8 cellular contexts compared by ENCODE assay signal in the genomic region with DNA sequence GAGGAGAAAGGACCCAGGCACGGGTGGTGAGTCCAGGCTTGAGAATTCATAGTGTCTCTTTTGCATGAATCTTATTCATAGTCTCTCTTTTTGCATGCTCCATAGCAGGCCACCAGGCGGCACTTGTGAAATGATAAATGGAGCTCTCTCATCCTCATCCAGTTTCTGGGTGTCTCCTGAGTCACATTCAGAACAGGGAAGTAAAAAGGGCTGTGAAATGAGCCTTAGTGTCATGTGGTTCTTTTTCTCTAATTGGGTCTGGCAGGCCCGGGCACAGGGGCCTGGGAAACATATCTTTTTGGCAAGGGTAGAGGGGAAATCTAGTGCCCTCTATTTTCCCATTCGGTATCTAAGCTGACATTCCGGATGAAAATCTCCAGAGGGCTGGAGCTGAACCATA. TPM values are rescaled to one million over a fixed set of nuclear protein-coding genes. Genes with fewer than 3 reads are reported as not detected.
A peak's percentile ranks its signal among the peaks of the same experiment; 100 is the strongest.
DNase-seq lines count a peak whose midpoint lies in the region; ATAC-seq, FAIRE-seq and TF ChIP-seq lines count a peak whose summit lies in the region.

No MANE protein-coding gene starts in this region.

- in situ Hi-C loops in K562 (cut with MboI), result loop anchor here (25.0 kb wide), 1 partner anchor 647 kb away; a partner anchor contains a TSS

- H3K27me3 ChIP-seq in K562 (ENCODE audit: control insufficient read depth in 2 of 2, insufficient read depth in 2 of 2, low read length in 2 of 2) (peaks cover 4 to 22% of the 10 kb centered on the region in 2 experiments; a peak in 4 of 5 replicates), tibial artery (no peaks in the 10 kb centered on the region), H7 (ENCODE audit: control insufficient read depth, insufficient read depth, low read length) (no peaks in the 10 kb centered on the region)

- H3K9ac ChIP-seq in K562 (ENCODE audit: insufficient read depth in 1 of 2, low read depth in 2 of 2, low read length in 2 of 2), result no peak overlapping the region

- TF ChIP-seq CTCF in K562 (IDR thresholded peaks at IDR 0.05 in 2 of 3, conservative IDR thresholded peaks at IDR 0.05 in 1 of 3; ENCODE audit: insufficient read depth in 2 of 3, low read depth in 1 of 3, low read length in 3 of 3) (peak; percentile 52 to 76 (median 76)), tibial artery (IDR thresholded peaks at IDR 0.05) (peak; percentile 69 to 72)

- no peaks in the 10 kb centered on the region for H3K4me1 ChIP-seq in K562 (replicated peaks in 1 of 2; ENCODE audit: control insufficient read depth in 2 of 2, insufficient read depth in 2 of 2, low read length in 2 of 2)
- peaks cover 0 to 39% (median 23%) of the 10 kb centered on the region in 4 donors for H3K4me1 ChIP-seq in tibial artery

- no peak for TF ChIP-seq EP300 in K562 (IDR thresholded peaks at IDR 0.05; ENCODE audit: low read length)

- ATAC-seq in GM21737 (IDR thresholded peaks at IDR 0.05; ENCODE audit: unreplicated experiment) (peak; percentile 37), K562 (peak; percentile 89), left colon (peak; percentile 83), HG03469 (IDR thresholded peaks at IDR 0.05; ENCODE audit: unreplicated experiment) (no peak)

- H3K27ac ChIP-seq in K562 (ENCODE audit: extremely low read depth, low read depth, low read length) (no peak overlapping the region), tibial artery (peak overlapping the region; percentile 78 to 83)

- H3K4me2 ChIP-seq in K562 (ENCODE audit: insufficient read depth, low read length), result no peak overlapping the region

- no peak for FAIRE-seq in K562 (lab: Jason Lieb, UNC)

- H3K4me3 ChIP-seq in K562 (no peak overlapping the region), tibial artery (peak overlapping the region; percentile 14 to 28), H7 (ENCODE audit: insufficient read depth, low read depth, low read length) (no peak overlapping the region)

- no TSS peak for BruUV-seq in K562 (replicated peaks; lab: Mats Ljungman, UMichigan)

- intact Hi-C loops in K562 (cut with micrococcal nuclease), result loop anchor here (1.0 to 5.0 kb wide), 2 partner anchors 76 to 137 kb away; a partner anchor contains a TSS
- intact Hi-C loops in left colon (cut with DNase I, micrococcal nuclease), result no loop called here
- intact Hi-C loops in tibial artery (cut with DNase I; ENCODE audit: low total_unique reads), result no loop called here

- no peak overlapping the region for H2AFZ ChIP-seq in K562 (ENCODE audit: low read depth, low read length)

- no peaks in the 10 kb centered on the region for H4K20me1 ChIP-seq in K562 (replicated peaks; ENCODE audit: control insufficient read depth, insufficient read depth, low read length)

- no peaks in the 10 kb centered on the region for H3K9me3 ChIP-seq in K562 (replicated peaks; ENCODE audit: control insufficient read depth, insufficient read depth, low read depth, low read length)
- no peaks in the 10 kb centered on the region for H3K9me3 ChIP-seq in tibial artery

- POLR2A ChIA-PET in K562 (lab: Yijun Ruan, JAX), result interaction anchor here (1.0 kb wide), 1 partner anchor 11 kb away, joined by 3 read pairs; no protein-coding TSS in a partner anchor

- peak; percentile 76 to 82 for TF ChIP-seq RAD21 in K562 (CRISPR knock-in tag; conservative IDR thresholded peaks at IDR 0.05 in 1 of 2, IDR thresholded peaks at IDR 0.05 in 1 of 2)

- DNase-seq in EL, result peak; percentile 88
- peak; percentile 2 for DNase-seq in NCI-H146 treated with DMSO at 0.1 percent for 48 hours (lab: John Stamatoyannopoulos, UW; ENCODE audit: unreplicated experiment)
- DNase-seq in K562 (ENCODE audit: extremely low read depth in 1 of 4, low spot score in 3 of 4), result peak in 2 of 4 experiments; percentile 27 to 63
- peak; percentile 48 to 60 for DNase-seq in left colon
- peak; percentile 82 to 91 for DNase-seq in tibial artery
- no peak for DNase-seq in H7

- CTCF ChIA-PET in K562 (lab: Yijun Ruan, JAX; ENCODE audit: low intra/inter-chr PET ratio), result interaction anchor here (0.6 to 1.1 kb wide), 3 partner anchors 76 to 307 kb away, joined by 4 to 5 read pairs (median 5); no protein-coding TSS in a partner anchor

- no peaks in the 10 kb centered on the region for H3K79me2 ChIP-seq in K562 (ENCODE audit: control insufficient read depth, insufficient read depth, low read length)

- no peaks in the 10 kb centered on the region for H3K36me3 ChIP-seq in K562 (ENCODE audit: control insufficient read depth, insufficient read depth, low read length)
- no peaks in the 10 kb centered on the region for H3K36me3 ChIP-seq in tibial artery
- no peaks in the 10 kb centered on the region for H3K36me3 ChIP-seq in H7 (replicated peaks; ENCODE audit: control insufficient read depth, insufficient read depth, low read length)

- TF ChIP-seq POLR2A in K562 (conservative IDR thresholded peaks at IDR 0.05), result no peak

- no peaks in the 10 kb centered on the region for H3K9me1 ChIP-seq in K562 (ENCODE audit: control insufficient read depth, insufficient read depth, low read length)

- WGBS in K562 (ENCODE audit: insufficient coverage, low coverage, missing lambda C conversion rate), result 4% methylated on average over 5 of the region's 5 CpGs

TF ChIP-seq in K562, 482 proteins besides CTCF, POLR2A, EP300 and RAD21 (continues in another document):
- no peak for TF ChIP-seq ZNF253 (CRISPR knock-in tag; conservative IDR thresholded peaks at IDR 0.05)
- no peak for TF ChIP-seq HDAC6 (IDR thresholded peaks at IDR 0.05; ENCODE audit: low read depth, low read length)

RNA-seq across cellular contexts. Expression of a gene that starts 19.1 kb away (rescaled TPM):
- total RNA-seq in K562 (2011; cell fraction: chromatin; rRNA removed; ENCODE audit: low replicate concordance), result 0.16 TPM in 1 of 2 replicates, not detected in the other
- not detected in 2 replicates for total RNA-seq in K562 (2011; cell fraction: nucleolus; rRNA removed)
- not detected in 2 replicates for total RNA-seq in K562 (2011; cell fraction: nucleoplasm; rRNA removed)
- 0.18 TPM in 1 of 2 replicates, not detected in the other for total RNA-seq in K562 (2014; rRNA removed)
- 0.07 and 0.19 TPM in 2 replicates for total RNA-seq in K562 (2014; rRNA removed; fragmentation: Illumina TruSeq; extraction: Trizol)
- total RNA-seq in K562 (2015; rRNA removed; fragmentation: Illumina TruSeq; extraction: Trizol), result 0.49 and 0.54 TPM in 2 replicates
- total RNA-seq in K562 (2021), result 0.38 and 0.42 TPM in 2 replicates
- 0.26 TPM in 1 of 2 replicates, not detected in the other for polyA plus RNA-seq in K562 (2011; rRNA removed)
- polyA plus RNA-seq in K562 (2011; cell fraction: cytosol; rRNA removed), result 0.12 TPM in 1 of 2 replicates, not detected in the other
- not detected in 2 replicates for polyA plus RNA-seq in K562 (2011; cell fraction: nucleus; rRNA removed)
- polyA plus RNA-seq in K562 (2012), result 0.17 and 0.42 TPM in 2 replicates
- 0.07 TPM in 1 of 2 replicates, not detected in the other for polyA plus RNA-seq in K562 (2014; fragmentation: Illumina TruSeq; extraction: Trizol)
- under 1 TPM in 1 of 2 experiments, not detected in 1; 0.10 TPM for polyA plus RNA-seq in K562 (2014; fragmentation: Nextera tagmentation; extraction: Ambion mirVana)
- 0.15 TPM in 1 of 2 replicates, not detected in the other for polyA plus RNA-seq in K562 (2014; rRNA removed)
- polyA minus RNA-seq in K562 (2011; rRNA and poly(A)+ RNA removed), result not detected in 2 replicates
- not detected in 2 replicates for polyA minus RNA-seq in K562 (2011; cell fraction: cytosol; rRNA and poly(A)+ RNA removed)
- polyA minus RNA-seq in K562 (2011; cell fraction: nucleus; rRNA and poly(A)+ RNA removed), result not detected in 2 replicates
- total RNA-seq in left colon, result 1 to 10 TPM; 3.1 to 7.0 TPM
- total RNA-seq in H7 (2014; rRNA removed; shearing (Covaris generic)), result 0.14 TPM in 1 of 2 replicates, not detected in the other

RNA-seq across cellular contexts. Expression of a gene that starts 26.3 kb away (rescaled TPM):
- 9.9 and 28.2 TPM in 2 replicates for total RNA-seq in K562 (2011; cell fraction: chromatin; rRNA removed; ENCODE audit: low replicate concordance)
- 8.5 and 9.1 TPM in 2 replicates for total RNA-seq in K562 (2011; cell fraction: nucleolus; rRNA removed)
- total RNA-seq in K562 (2011; cell fraction: nucleoplasm; rRNA removed), result 22.7 and 45.6 TPM in 2 replicates
- total RNA-seq in K562 (2014; rRNA removed) (91.6 and 175 TPM in 2 replicates), K562 (2014; rRNA removed; fragmentation: Illumina TruSeq; extraction: Trizol) (91.6 and 104 TPM in 2 replicates), K562 (2015; rRNA removed; fragmentation: Illumina TruSeq; extraction: Trizol) (109 and 133 TPM in 2 replicates), K562 (2021) (88.1 and 91.7 TPM in 2 replicates), left colon (100 to 1,000 TPM; 153 to 169 TPM)
- polyA plus RNA-seq in K562 (2011; rRNA removed) (112 and 150 TPM in 2 replicates), K562 (2014; fragmentation: Illumina TruSeq; extraction: Trizol) (95.1 and 98.0 TPM in 2 replicates), K562 (2014; fragmentation: Nextera tagmentation; extraction: Ambion mirVana) (10 to 100 TPM; 71.8 to 83.9 TPM), K562 (2014; rRNA removed) (74.0 and 79.0 TPM in 2 replicates)
- polyA plus RNA-seq in K562 (2011; cell fraction: cytosol; rRNA removed), result 24.6 and 48.8 TPM in 2 replicates
- 21.2 and 33.4 TPM in 2 replicates for polyA plus RNA-seq in K562 (2011; cell fraction: nucleus; rRNA removed)
- polyA plus RNA-seq in K562 (2012), result 180 and 182 TPM in 2 replicates
- 54.9 and 62.4 TPM in 2 replicates for polyA minus RNA-seq in K562 (2011; rRNA and poly(A)+ RNA removed)
- 38.1 and 43.6 TPM in 2 replicates for polyA minus RNA-seq in K562 (2011; cell fraction: cytosol; rRNA and poly(A)+ RNA removed)
- 17.1 and 33.5 TPM in 2 replicates for polyA minus RNA-seq in K562 (2011; cell fraction: nucleus; rRNA and poly(A)+ RNA removed)
- 104 and 133 TPM in 2 replicates for total RNA-seq in H7 (2014; rRNA removed; shearing (Covaris generic))

RNA-seq across cellular contexts. Expression of a gene that starts 43.8 kb away (rescaled TPM):
- total RNA-seq in K562 (2011; cell fraction: chromatin; rRNA removed; ENCODE audit: low replicate concordance), result not detected in 2 replicates
- not detected in 2 replicates for total RNA-seq in K562 (2011; cell fraction: nucleolus; rRNA removed)
- not detected in 2 replicates for total RNA-seq in K562 (2011; cell fraction: nucleoplasm; rRNA removed)
- not detected in 2 replicates for total RNA-seq in K562 (2014; rRNA removed)
- not detected in 2 replicates for total RNA-seq in K562 (2014; rRNA removed; fragmentation: Illumina TruSeq; extraction: Trizol)
- not detected in 2 replicates for total RNA-seq in K562 (2015; rRNA removed; fragmentation: Illumina TruSeq; extraction: Trizol)
- not detected in 2 replicates for total RNA-seq in K562 (2021)
- polyA plus RNA-seq in K562 (2011; rRNA removed), result not detected in 2 replicates
- not detected in 2 replicates for polyA plus RNA-seq in K562 (2011; cell fraction: cytosol; rRNA removed)
- polyA plus RNA-seq in K562 (2011; cell fraction: nucleus; rRNA removed), result not detected in 2 replicates
- polyA plus RNA-seq in K562 (2012), result not detected in 2 replicates
- not detected in 2 replicates for polyA plus RNA-seq in K562 (2014; fragmentation: Illumina TruSeq; extraction: Trizol)
- polyA plus RNA-seq in K562 (2014; fragmentation: Nextera tagmentation; extraction: Ambion mirVana), result not detected
- polyA plus RNA-seq in K562 (2014; rRNA removed), result not detected in 2 replicates
- polyA minus RNA-seq in K562 (2011; rRNA and poly(A)+ RNA removed), result not detected in 2 replicates
- not detected in 2 replicates for polyA minus RNA-seq in K562 (2011; cell fraction: cytosol; rRNA and poly(A)+ RNA removed)
- polyA minus RNA-seq in K562 (2011; cell fraction: nucleus; rRNA and poly(A)+ RNA removed), result not detected in 2 replicates
- total RNA-seq in left colon, result under 1 TPM in 1 of 2 donors, not detected in 1; 0.25 TPM
- not detected in 2 replicates for total RNA-seq in H7 (2014; rRNA removed; shearing (Covaris generic))

Comparison
In these comparisons a context has a peak if more than half of its experiments do, and no peak if none do; other contexts are left out.
1. H3K4me3 ChIP-seq: peak in tibial artery (2 of 2); none in K562 (single experiment) and H7 (single experiment).